In the genomic region with DNA sequence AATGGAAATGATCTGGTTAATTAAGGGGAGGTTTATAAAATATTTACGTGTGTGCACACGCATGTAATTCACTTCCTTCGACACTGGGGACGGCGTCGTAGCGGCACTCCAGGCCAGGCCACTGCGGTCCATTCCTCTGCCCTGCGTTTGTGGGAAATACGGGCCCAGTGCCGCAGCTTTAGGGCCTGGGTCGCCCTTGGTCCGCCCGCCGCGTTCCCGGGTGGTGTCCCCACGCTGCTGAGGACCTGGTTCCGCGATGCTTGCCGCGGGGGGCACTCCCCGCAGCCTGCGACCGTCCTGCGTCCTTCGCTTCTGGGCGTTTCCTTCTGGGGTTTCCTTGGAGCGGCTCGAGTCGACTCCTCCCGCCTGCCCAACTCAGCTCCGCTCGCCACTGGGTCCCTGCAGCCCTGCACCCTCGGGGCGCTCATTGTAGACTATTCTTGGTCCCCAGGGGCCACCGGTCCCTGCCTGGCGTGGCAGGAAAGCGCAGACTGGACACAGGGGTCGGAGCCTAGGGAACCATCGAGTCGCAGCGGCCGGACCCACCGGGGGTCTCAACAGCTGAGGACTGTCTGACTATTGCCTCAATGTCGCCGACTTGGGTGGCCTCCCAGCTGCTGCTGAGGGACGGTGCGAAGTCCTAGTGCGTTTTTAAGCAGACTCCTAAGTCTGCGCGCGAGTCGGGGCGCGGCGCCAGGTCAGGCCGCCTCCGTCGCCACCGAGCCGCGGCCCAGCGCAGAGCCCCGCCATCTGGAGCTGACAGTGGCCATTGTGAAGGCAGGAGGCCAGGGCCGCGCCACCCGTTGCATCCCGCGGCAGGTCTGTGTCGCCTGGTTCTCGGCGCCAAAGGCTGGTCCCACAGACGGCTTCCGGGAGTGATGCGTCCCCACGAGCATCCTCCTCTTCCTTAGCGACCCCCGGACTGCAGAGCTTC, we compare ENCODE assay signal across 19 cellular contexts. TPM values are rescaled to one million over a fixed set of nuclear protein-coding genes. Genes with fewer than 3 reads are reported as not detected.
DNase-seq lines count a peak whose midpoint lies in the region; ATAC-seq, FAIRE-seq and TF ChIP-seq lines count a peak whose summit lies in the region.
"Had no signal": no experiment of that assay in that cellular context is flagged by ENCODE, and none has a peak within 500 bp of the region (broad histone marks: within the 10 kb centered on the region; RNA-seq: fewer than 3 reads in every experiment).

No MANE protein-coding gene starts in this region.

- H3K36me3 ChIP-seq in BLaER1: 0 out of 2 replicates have a peak, but pooled peaks cover 8% of the 10 kb centered on the region
- no peaks in the 10 kb centered on the region for H3K36me3 ChIP-seq in neural cell (ENCODE audit: insufficient read depth, low read length)
- H3K36me3 ChIP-seq: transverse colon had no signal

- H3K4me2 ChIP-seq in BLaER1: no peak overlapping the region
- H3K4me2 ChIP-seq in neural cell (ENCODE audit: low read length): no peak overlapping the region
- H3K4me2 ChIP-seq: KMS-11 had no signal

- no peak overlapping the region for H2AFZ ChIP-seq in neural cell (ENCODE audit: low read depth, low read length)

- POLR2A ChIA-PET in naive thymus-derived CD8-positive, alpha-beta T cell (lab: Charles Lee): no interaction called here

- H4K20me1 ChIP-seq in BLaER1 (peaks cover 49% of the 10 kb centered on the region), neural cell (ENCODE audit: insufficient read depth) (no peaks in the 10 kb centered on the region)

- H3K9me3 Mint-ChIP-seq in naive thymus-derived CD8-positive, alpha-beta T cell: peaks cover 0 to 3% (median 0%) of the 10 kb centered on the region in 9 donors
- H3K9me3 Mint-ChIP-seq: T-helper 2 cell treated with Interferon-gamma antibody and Interleukin-4, amounts not matched to agents 5 μg/mL and 100 μg/mL, for 36 hours had no signal

- H3K27ac ChIP-seq in BLaER1 (no peak overlapping the region), neural cell (ENCODE audit: low read length) (no peak overlapping the region)
- H3K27ac ChIP-seq: KMS-11, transverse colon had no signal

- peaks cover 34 to 79% (median 60%) of the 10 kb centered on the region in 5 donors for H3K27me3 Mint-ChIP-seq in naive thymus-derived CD8-positive, alpha-beta T cell

- H3K27me3 ChIP-seq in BLaER1: peaks cover 99% of the 10 kb centered on the region
- H3K27me3 ChIP-seq in neural cell (ENCODE audit: insufficient read depth, low read depth, low read length): peaks cover 95% of the 10 kb centered on the region

- peak; percentile 26 for TF ChIP-seq CTCF in epithelial cell of esophagus (IDR thresholded peaks at IDR 0.05; ENCODE audit: insufficient read depth, low read depth, low read length, missing control alignments)
- peak; percentile 5 for TF ChIP-seq CTCF in neural cell (IDR thresholded peaks at IDR 0.05; ENCODE audit: poor library complexity, severe bottlenecking)

- no peaks in the 10 kb centered on the region for H3K9me2 ChIP-seq in neural cell (ENCODE audit: insufficient read depth, low read length)

- H3K9me3 ChIP-seq in BLaER1 (peaks cover 27% of the 10 kb centered on the region), neural cell (ENCODE audit: low read length) (no peaks in the 10 kb centered on the region)
- H3K9me3 ChIP-seq: transverse colon had no signal

- no peak overlapping the region for H3K4me3 Mint-ChIP-seq in naive thymus-derived CD8-positive, alpha-beta T cell
- H3K4me3 Mint-ChIP-seq: T-helper 2 cell treated with Interferon-gamma antibody and Interleukin-4, amounts not matched to agents 5 μg/mL and 100 μg/mL, for 36 hours had no signal

- H3K27ac Mint-ChIP-seq in naive thymus-derived CD8-positive, alpha-beta T cell: no peak overlapping the region

- ATAC-seq in naive thymus-derived CD8-positive, alpha-beta T cell: no peak
- ATAC-seq in HG02763 (IDR thresholded peaks at IDR 0.05; ENCODE audit: unreplicated experiment): no peak

- H3K4me3 ChIP-seq in BLaER1: peak overlapping the region; percentile 31; the same call in 1 of the 2 replicates
- H3K4me3 ChIP-seq in epithelial cell of esophagus (ENCODE audit: low read length): peak overlapping the region; percentile 3
- H3K4me3 ChIP-seq in neural cell (ENCODE audit: low read length): peak overlapping the region; percentile 52
- H3K4me3 ChIP-seq: transverse colon had no signal

- TF ChIP-seq EP300 in neural cell (conservative IDR thresholded peaks at IDR 0.05; ENCODE audit: poor library complexity, severe bottlenecking): no peak

- H3K4me1 ChIP-seq in BLaER1: peaks cover 19% of the 10 kb centered on the region

- DNase-seq in NCI-H524 treated with DMSO at 0.1 percent for 48 hours (lab: John Stamatoyannopoulos, UW) (peak; percentile 38), epithelial cell of esophagus (ENCODE audit: low read depth) (no peak), RCC 7860 (ENCODE audit: low spot score) (no peak), globus pallidus (ENCODE audit: low spot score) (no peak)
- no peak for DNase-seq in naive thymus-derived CD8-positive, alpha-beta T cell
- DNase-seq: activated CD4-positive, alpha-beta T cell treated with anti-CD3 and anti-CD28 coated beads, Interleukin-2, amount 50 U/mL, for 48 hours; activated effector memory CD4-positive, alpha-beta T cell treated with anti-CD3 and anti-CD28 coated beads, Interleukin-2, amount 50 U/mL, for 16 hours; DMS53; hippocampal formation; midbrain; NCI-H1436; transverse colon had no signal

- no peak for FAIRE-seq in RCC 7860 (lab: Jason Lieb, UNC)
- FAIRE-seq: endothelial cell of umbilical vein had no signal

- H3K4me1 Mint-ChIP-seq in naive thymus-derived CD8-positive, alpha-beta T cell: peaks cover 2 to 9% (median 6%) of the 10 kb centered on the region in 4 donors

- H3K36me3 Mint-ChIP-seq in naive thymus-derived CD8-positive, alpha-beta T cell: peaks cover 0 to 10% (median 6%) of the 10 kb centered on the region in 3 donors

- H3F3A ChIP-seq in neural cell (ENCODE audit: insufficient read depth, low read length, poor library complexity, severe bottlenecking): no peaks in the 10 kb centered on the region

- H3K9ac ChIP-seq in BLaER1: no peak overlapping the region
- H3K9ac ChIP-seq in neural cell (ENCODE audit: low read length): no peak overlapping the region
- H3K9ac ChIP-seq: KMS-11 had no signal

- no peaks in the 10 kb centered on the region for H3K79me2 ChIP-seq in neural cell (replicated peaks; ENCODE audit: insufficient read depth, low read length)

- TF ChIP-seq RAD21 in neural cell (conservative IDR thresholded peaks at IDR 0.05): peak; percentile 4

TF ChIP-seq in neural cell, 6 proteins besides CTCF, POLR2A, EP300 and RAD21:
- no peak for TF ChIP-seq MXI1 (conservative IDR thresholded peaks at IDR 0.05; ENCODE audit: poor library complexity, severe bottlenecking)
- TF ChIP-seq EZH2 (IDR thresholded peaks at IDR 0.05; ENCODE audit: borderline replicate concordance, insufficient read depth, low read length, poor library complexity, severe bottlenecking): peak; percentile 47

RNA-seq across cellular contexts. Expression of gene IRX1, which starts 4.4 kb away (rescaled TPM):
- 0.34 TPM in 1 of 2 replicates, not detected in the other for polyA plus RNA-seq in neural cell
- not detected in 2 replicates for polyA minus RNA-seq in neural cell
- not detected for total RNA-seq in naive thymus-derived CD8-positive, alpha-beta T cell
- not detected for polyA plus RNA-seq in naive thymus-derived CD8-positive, alpha-beta T cell
- total RNA-seq: endothelial cell of umbilical vein, RPMI7951, transverse colon had no signal
- polyA plus RNA-seq: endothelial cell of umbilical vein had no signal
